1 cellular context compared by ENCODE assay signal in genomic region chr18:48538531-48539405, GRCh38.
TF ChIP-seq lines count a peak whose summit lies in the region.

TSS of gene CTIF (plus strand) at chr18:48539031. CDS start at chr18:48619566, 80,535 bp downstream.

TF ChIP-seq in HepG2, 621 proteins besides CTCF, POLR2A, EP300 and RAD21 (continued from another document and continues in another):
- TF ChIP-seq ZNF24 (IDR thresholded peaks at IDR 0.05) (no peak), ETV6 (CRISPR knock-in tag; conservative IDR thresholded peaks at IDR 0.05) (0 out of 2 replicates have a peak, but pooled peaks have one; percentile 41), HIC2 (CRISPR knock-in tag; IDR thresholded peaks at IDR 0.05; ENCODE audit: low read depth) (no peak), BHLHE40 (IDR thresholded peaks at IDR 0.05; ENCODE audit: low read length) (peak; percentile 94), ZNF619 (CRISPR knock-in tag; IDR thresholded peaks at IDR 0.05) (no peak), ZFP41 (CRISPR knock-in tag; IDR thresholded peaks at IDR 0.05; ENCODE audit: borderline replicate concordance) (no peak), POLR2AphosphoS5 (IDR thresholded peaks at IDR 0.05; ENCODE audit: low read depth, low read length) (peak; percentile 70), PHB2 (IDR thresholded peaks at IDR 0.05; ENCODE audit: partially characterized antibody) (no peak), ZNF879 (CRISPR knock-in tag; IDR thresholded peaks at IDR 0.05) (no peak), ZGPAT (CRISPR knock-in tag; IDR thresholded peaks at IDR 0.05) (peak; percentile 57; the same call in 1 of the 2 replicates), ZIK1 (CRISPR knock-in tag; IDR thresholded peaks at IDR 0.05; ENCODE audit: borderline replicate concordance, low read depth) (peak; percentile 28; the same call in 1 of the 2 replicates), TOPORS (CRISPR knock-in tag; IDR thresholded peaks at IDR 0.05) (no peak), SRF (IDR thresholded peaks at IDR 0.05; ENCODE audit: low read depth, low read length) (peak; percentile 63; the same call in 1 of the 2 replicates), SNAPC2 (CRISPR knock-in tag; IDR thresholded peaks at IDR 0.05) (peak; percentile 54; the same call in 1 of the 2 replicates), ZNF281 (CRISPR knock-in tag; IDR thresholded peaks at IDR 0.05; ENCODE audit: borderline replicate concordance) (no peak), STAT5B (CRISPR knock-in tag; IDR thresholded peaks at IDR 0.05) (no peak), ZNF75D (CRISPR knock-in tag; IDR thresholded peaks at IDR 0.05; ENCODE audit: borderline replicate concordance) (no peak), CEBPB (IDR thresholded peaks at IDR 0.05; ENCODE audit: borderline replicate concordance, low read depth, low read length) (no peak), FOSL2 (CRISPR knock-in tag; IDR thresholded peaks at IDR 0.05) (peak; percentile 76), ZNF724P (CRISPR knock-in tag; IDR thresholded peaks at IDR 0.05; ENCODE audit: borderline replicate concordance) (no peak), REST (IDR thresholded peaks at IDR 0.05; ENCODE audit: borderline replicate concordance in 1 of 2, low read depth in 1 of 2, low read length in 2 of 2) (peak in 1 of 2 experiments; percentile 59; a peak in 1 of 4 replicates), MED8 (CRISPR knock-in tag; IDR thresholded peaks at IDR 0.05; ENCODE audit: insufficient replicate concordance) (no peak), ZFYVE20 (CRISPR knock-in tag; IDR thresholded peaks at IDR 0.05; ENCODE audit: borderline replicate concordance, low read depth) (no peak), SIN3A (IDR thresholded peaks at IDR 0.05; ENCODE audit: borderline replicate concordance, low read depth, low read length) (0 out of 2 replicates have a peak, but pooled peaks have one; percentile 31), RFXANK (CRISPR knock-in tag; IDR thresholded peaks at IDR 0.05) (no peak), HNRNPK (IDR thresholded peaks at IDR 0.05; ENCODE audit: low read depth, low read length, poor library complexity, severe bottlenecking) (peak; percentile 5), ZNF530 (CRISPR knock-in tag; IDR thresholded peaks at IDR 0.05; ENCODE audit: low read depth) (no peak), ZBTB25 (CRISPR knock-in tag; IDR thresholded peaks at IDR 0.05) (no peak), ZNF577 (CRISPR knock-in tag; IDR thresholded peaks at IDR 0.05; ENCODE audit: borderline replicate concordance, low read depth) (no peak), CBX1 (IDR thresholded peaks at IDR 0.05; ENCODE audit: low read depth) (peak; percentile 62), TIGD3 (CRISPR knock-in tag; IDR thresholded peaks at IDR 0.05; ENCODE audit: borderline replicate concordance) (no peak), MYC (CRISPR knock-in tag; IDR thresholded peaks at IDR 0.05; ENCODE audit: borderline replicate concordance) (peak; percentile 96)
- TF ChIP-seq, protein P1, sequence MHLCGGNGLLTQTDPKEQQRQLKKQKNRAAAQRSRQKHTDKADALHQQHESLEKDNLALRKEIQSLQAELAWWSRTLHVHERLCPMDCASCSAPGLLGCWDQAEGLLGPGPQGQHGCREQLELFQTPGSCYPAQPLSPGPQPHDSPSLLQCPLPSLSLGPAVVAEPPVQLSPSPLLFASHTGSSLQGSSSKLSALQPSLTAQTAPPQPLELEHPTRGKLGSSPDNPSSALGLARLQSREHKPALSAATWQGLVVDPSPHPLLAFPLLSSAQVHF (CRISPR knock-in tag; IDR thresholded peaks at IDR 0.05) = no peak
- TF ChIP-seq, protein P2, sequence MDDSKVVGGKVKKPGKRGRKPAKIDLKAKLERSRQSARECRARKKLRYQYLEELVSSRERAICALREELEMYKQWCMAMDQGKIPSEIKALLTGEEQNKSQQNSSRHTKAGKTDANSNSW (CRISPR knock-in tag; IDR thresholded peaks at IDR 0.05; ENCODE audit: borderline replicate concordance) = no peak
- TF ChIP-seq, protein P3, sequence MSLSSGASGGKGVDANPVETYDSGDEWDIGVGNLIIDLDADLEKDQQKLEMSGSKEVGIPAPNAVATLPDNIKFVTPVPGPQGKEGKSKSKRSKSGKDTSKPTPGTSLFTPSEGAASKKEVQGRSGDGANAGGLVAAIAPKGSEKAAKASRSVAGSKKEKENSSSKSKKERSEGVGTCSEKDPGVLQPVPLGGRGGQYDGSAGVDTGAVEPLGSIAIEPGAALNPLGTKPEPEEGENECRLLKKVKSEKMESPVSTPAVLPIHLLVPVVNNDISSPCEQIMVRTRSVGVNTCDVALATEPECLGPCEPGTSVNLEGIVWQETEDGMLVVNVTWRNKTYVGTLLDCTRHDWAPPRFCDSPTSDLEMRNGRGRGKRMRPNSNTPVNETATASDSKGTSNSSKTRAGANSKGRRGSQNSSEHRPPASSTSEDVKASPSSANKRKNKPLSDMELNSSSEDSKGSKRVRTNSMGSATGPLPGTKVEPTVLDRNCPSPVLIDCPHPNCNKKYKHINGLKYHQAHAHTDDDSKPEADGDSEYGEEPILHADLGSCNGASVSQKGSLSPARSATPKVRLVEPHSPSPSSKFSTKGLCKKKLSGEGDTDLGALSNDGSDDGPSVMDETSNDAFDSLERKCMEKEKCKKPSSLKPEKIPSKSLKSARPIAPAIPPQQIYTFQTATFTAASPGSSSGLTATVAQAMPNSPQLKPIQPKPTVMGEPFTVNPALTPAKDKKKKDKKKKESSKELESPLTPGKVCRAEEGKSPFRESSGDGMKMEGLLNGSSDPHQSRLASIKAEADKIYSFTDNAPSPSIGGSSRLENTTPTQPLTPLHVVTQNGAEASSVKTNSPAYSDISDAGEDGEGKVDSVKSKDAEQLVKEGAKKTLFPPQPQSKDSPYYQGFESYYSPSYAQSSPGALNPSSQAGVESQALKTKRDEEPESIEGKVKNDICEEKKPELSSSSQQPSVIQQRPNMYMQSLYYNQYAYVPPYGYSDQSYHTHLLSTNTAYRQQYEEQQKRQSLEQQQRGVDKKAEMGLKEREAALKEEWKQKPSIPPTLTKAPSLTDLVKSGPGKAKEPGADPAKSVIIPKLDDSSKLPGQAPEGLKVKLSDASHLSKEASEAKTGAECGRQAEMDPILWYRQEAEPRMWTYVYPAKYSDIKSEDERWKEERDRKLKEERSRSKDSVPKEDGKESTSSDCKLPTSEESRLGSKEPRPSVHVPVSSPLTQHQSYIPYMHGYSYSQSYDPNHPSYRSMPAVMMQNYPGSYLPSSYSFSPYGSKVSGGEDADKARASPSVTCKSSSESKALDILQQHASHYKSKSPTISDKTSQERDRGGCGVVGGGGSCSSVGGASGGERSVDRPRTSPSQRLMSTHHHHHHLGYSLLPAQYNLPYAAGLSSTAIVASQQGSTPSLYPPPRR (CRISPR knock-in tag; IDR thresholded peaks at IDR 0.05; ENCODE audit: borderline replicate concordance) = no peak
- TF ChIP-seq, protein P4, sequence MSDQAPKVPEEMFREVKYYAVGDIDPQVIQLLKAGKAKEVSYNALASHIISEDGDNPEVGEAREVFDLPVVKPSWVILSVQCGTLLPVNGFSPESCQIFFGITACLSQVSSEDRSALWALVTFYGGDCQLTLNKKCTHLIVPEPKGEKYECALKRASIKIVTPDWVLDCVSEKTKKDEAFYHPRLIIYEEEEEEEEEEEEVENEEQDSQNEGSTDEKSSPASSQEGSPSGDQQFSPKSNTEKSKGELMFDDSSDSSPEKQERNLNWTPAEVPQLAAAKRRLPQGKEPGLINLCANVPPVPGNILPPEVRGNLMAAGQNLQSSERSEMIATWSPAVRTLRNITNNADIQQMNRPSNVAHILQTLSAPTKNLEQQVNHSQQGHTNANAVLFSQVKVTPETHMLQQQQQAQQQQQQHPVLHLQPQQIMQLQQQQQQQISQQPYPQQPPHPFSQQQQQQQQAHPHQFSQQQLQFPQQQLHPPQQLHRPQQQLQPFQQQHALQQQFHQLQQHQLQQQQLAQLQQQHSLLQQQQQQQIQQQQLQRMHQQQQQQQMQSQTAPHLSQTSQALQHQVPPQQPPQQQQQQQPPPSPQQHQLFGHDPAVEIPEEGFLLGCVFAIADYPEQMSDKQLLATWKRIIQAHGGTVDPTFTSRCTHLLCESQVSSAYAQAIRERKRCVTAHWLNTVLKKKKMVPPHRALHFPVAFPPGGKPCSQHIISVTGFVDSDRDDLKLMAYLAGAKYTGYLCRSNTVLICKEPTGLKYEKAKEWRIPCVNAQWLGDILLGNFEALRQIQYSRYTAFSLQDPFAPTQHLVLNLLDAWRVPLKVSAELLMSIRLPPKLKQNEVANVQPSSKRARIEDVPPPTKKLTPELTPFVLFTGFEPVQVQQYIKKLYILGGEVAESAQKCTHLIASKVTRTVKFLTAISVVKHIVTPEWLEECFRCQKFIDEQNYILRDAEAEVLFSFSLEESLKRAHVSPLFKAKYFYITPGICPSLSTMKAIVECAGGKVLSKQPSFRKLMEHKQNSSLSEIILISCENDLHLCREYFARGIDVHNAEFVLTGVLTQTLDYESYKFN (CRISPR knock-in tag; conservative IDR thresholded peaks at IDR 0.05) = no peak; the same call in 1 of the 2 replicates
